21 cellular contexts compared by ENCODE assay signal in the genomic region with DNA sequence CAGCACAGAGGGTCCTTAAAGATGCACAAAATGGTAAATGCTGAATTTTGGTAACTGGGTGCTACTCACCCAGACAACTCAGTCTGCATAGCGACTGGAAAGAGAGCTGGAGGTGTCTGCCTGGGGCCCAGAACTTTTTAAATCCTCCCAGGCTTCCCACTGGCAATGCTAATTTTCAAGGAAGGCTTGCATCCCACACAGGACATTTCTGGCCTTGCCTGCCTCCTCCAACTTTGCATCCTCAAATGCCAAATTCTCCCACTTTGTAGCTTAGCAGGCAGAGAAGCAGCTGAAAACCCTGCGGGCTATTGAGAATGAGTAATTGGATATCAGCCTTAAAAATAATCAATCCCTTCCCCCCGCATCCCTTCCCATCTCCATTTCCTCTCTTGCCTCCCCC.
"Had no signal": no experiment of that assay in that cellular context is flagged by ENCODE, and none has a peak within 500 bp of the region (broad histone marks: within the 10 kb centered on the region; RNA-seq: fewer than 3 reads in every experiment).

No MANE protein-coding gene starts in this region.

- DNase-seq: cortex of kidney; effector memory CD8-positive, alpha-beta T cell; hypothalamus; immature natural killer cell; left colon; left ventricle myocardium superior; lower lobe of right lung; natural killer cell; right lobe of liver; small intestine; stimulated activated CD4-positive, alpha-beta T cell treated with anti-CD3 and anti-CD28 coated beads, Interleukin-15, amount 100 ng/mL, for 24 hours; stimulated activated CD4-positive, alpha-beta T cell treated with anti-CD3 and anti-CD28 coated beads, Interleukin-2, amount 100 ng/mL, for 48 hours; stimulated activated naive B cell treated with anti-CD40 and anti-IgM and Interleukin-4, amounts not matched to agents 10 μg/mL and 1 μg/mL and 100 μg/mL, for 72 hours; upper lobe of right lung; uterus had no signal

- H3K4me1 Mint-ChIP-seq: immature natural killer cell; natural killer cell; stimulated activated naive B cell treated with anti-CD40 and anti-IgM and Interleukin-4, amounts not matched to agents 10 μg/mL and 1 μg/mL and 100 μg/mL, for 72 hours had no signal

- H3K27ac Mint-ChIP-seq: effector memory CD8-positive, alpha-beta T cell; immature natural killer cell; natural killer cell; progenitor cell of endocrine pancreas; stimulated activated naive B cell treated with anti-CD40 and anti-IgM and Interleukin-4, amounts not matched to agents 10 μg/mL and 1 μg/mL and 100 μg/mL, for 72 hours; stimulated activated naive CD8-positive, alpha-beta T cell treated with anti-CD3 and anti-CD28 coated beads, Interleukin-15, Interleukin-2, amounts not matched to agents 100 ng/mL and 50 ng/mL, for 24 hours had no signal

- H3K4me3 ChIP-seq: lower lobe of right lung, right lobe of liver, thoracic aorta, tibial nerve, upper lobe of right lung, uterus had no signal

- H3K4me1 ChIP-seq: lower lobe of right lung, parathyroid adenoma, right lobe of liver, upper lobe of right lung, uterus had no signal

- H3K27me3 ChIP-seq: right lobe of liver, tibial nerve, upper lobe of right lung, uterus had no signal

- H3K9me3 Mint-ChIP-seq: neural crest cell; stimulated activated naive CD8-positive, alpha-beta T cell treated with anti-CD3 and anti-CD28 coated beads, Interleukin-15, Interleukin-2, amounts not matched to agents 100 ng/mL and 50 ng/mL, for 24 hours had no signal

- H3K27ac ChIP-seq: lower lobe of right lung, parathyroid adenoma, right lobe of liver, thoracic aorta, upper lobe of right lung, uterus had no signal

- H3K36me3 ChIP-seq: lower lobe of right lung, right lobe of liver, thoracic aorta, tibial nerve, upper lobe of right lung, uterus had no signal

- H2AFZ ChIP-seq: parathyroid adenoma had no signal

- H3K27me3 Mint-ChIP-seq: effector memory CD8-positive, alpha-beta T cell; stimulated activated naive CD8-positive, alpha-beta T cell treated with anti-CD3 and anti-CD28 coated beads, Interleukin-15, Interleukin-2, amounts not matched to agents 100 ng/mL and 50 ng/mL, for 24 hours had no signal

- H3K4me3 Mint-ChIP-seq: effector memory CD8-positive, alpha-beta T cell; immature natural killer cell; natural killer cell; neural crest cell; stimulated activated naive B cell treated with anti-CD40 and anti-IgM and Interleukin-4, amounts not matched to agents 10 μg/mL and 1 μg/mL and 100 μg/mL, for 72 hours; stimulated activated naive CD8-positive, alpha-beta T cell treated with anti-CD3 and anti-CD28 coated beads, Interleukin-15, Interleukin-2, amounts not matched to agents 100 ng/mL and 50 ng/mL, for 24 hours had no signal

- ATAC-seq: effector memory CD8-positive, alpha-beta T cell; left colon; left ventricle myocardium superior; lower lobe of right lung; natural killer cell; right lobe of liver; stimulated activated naive B cell treated with anti-CD40 and anti-IgM and Interleukin-4, amounts not matched to agents 10 μg/mL and 1 μg/mL and 100 μg/mL, for 72 hours; upper lobe of right lung had no signal

- H3K9ac ChIP-seq: parathyroid adenoma had no signal

- H3K9me3 ChIP-seq: lower lobe of right lung, right lobe of liver, thoracic aorta, tibial nerve, upper lobe of right lung, uterus had no signal

- H3K36me3 Mint-ChIP-seq: immature natural killer cell; natural killer cell; stimulated activated naive B cell treated with anti-CD40 and anti-IgM and Interleukin-4, amounts not matched to agents 10 μg/mL and 1 μg/mL and 100 μg/mL, for 72 hours had no signal

- H3K79me2 ChIP-seq: parathyroid adenoma had no signal
